In genomic region chr15:62873203-62873602, GRCh38 we compare ENCODE assay signal across 21 cellular contexts.
A peak's percentile ranks its signal among the peaks of the same experiment; 100 is the strongest.
DNase-seq lines count a peak whose midpoint lies in the region; ATAC-seq and TF ChIP-seq lines count a peak whose summit lies in the region.
"Had no signal": no experiment of that assay in that cellular context is flagged by ENCODE, and none has a peak within 500 bp of the region (broad histone marks: within the 10 kb centered on the region; RNA-seq: fewer than 3 reads in every experiment).

No MANE protein-coding gene starts in this region.

- no TSS peak for BruUV-seq in mammary epithelial cell (replicated peaks; lab: Mats Ljungman, UMichigan)

- dilution Hi-C loops in mammary epithelial cell (cut with HindIII; ENCODE audit: low sequenced_read_pairs): no loop called here

- in situ Hi-C loops in mammary epithelial cell (cut with MboI; ENCODE audit: low sequenced_read_pairs in 2 of 2): no loop called here

- TF ChIP-seq EP300 in SK-N-SH (IDR thresholded peaks at IDR 0.05; ENCODE audit: borderline replicate concordance in 1 of 2, low read depth in 1 of 2, low read length in 1 of 2): peak in 1 of 2 experiments; percentile 7; a peak in 1 of 4 replicates

- TF ChIP-seq CTCF in SK-N-SH (IDR thresholded peaks at IDR 0.05) (no peak), fibroblast of villous mesenchyme (IDR thresholded peaks at IDR 0.05; ENCODE audit: insufficient read depth, low read depth, low read length) (no peak), lower leg skin (IDR thresholded peaks at IDR 0.05) (no peak), mammary epithelial cell (conservative IDR thresholded peaks at IDR 0.05 in 1 of 2, IDR thresholded peaks at IDR 0.05 in 1 of 2; ENCODE audit: extremely low read depth in 1 of 2, insufficient read depth in 1 of 2, low read depth in 1 of 2, low read length in 2 of 2) (no peak)

- H3K9ac ChIP-seq in SK-N-SH (no peak overlapping the region), rectal smooth muscle tissue (ENCODE audit: low read length) (no peak overlapping the region), mammary epithelial cell (ENCODE audit: insufficient read depth, low read length) (no peak overlapping the region)
- H3K9ac ChIP-seq: KMS-11 had no signal

- POLR2A ChIA-PET in SK-N-SH (lab: Yijun Ruan, JAX): no interaction called here

- H3F3A ChIP-seq in SK-N-SH (replicated peaks; ENCODE audit: insufficient read depth): peaks cover 10% of the 10 kb centered on the region

- H4K20me1 ChIP-seq in SK-N-SH (ENCODE audit: insufficient read depth) (no peaks in the 10 kb centered on the region), mammary epithelial cell (ENCODE audit: insufficient read depth, low read length) (no peaks in the 10 kb centered on the region)

- TF ChIP-seq RAD21 in SK-N-SH (IDR thresholded peaks at IDR 0.05; ENCODE audit: low read length): no peak

- 83% methylated on average over 4 of the region's 5 CpGs for WGBS in SK-N-SH (ENCODE audit: low lambda C conversion rate)
- 93 to 99% methylated on average over 5 of the region's 5 CpGs for WGBS in lower leg skin, 2 donors
- 98% methylated on average over 5 of the region's 5 CpGs for WGBS in mammary epithelial cell (ENCODE audit: low coverage, missing lambda C conversion rate)

- H3K9me3 ChIP-seq in SK-N-SH (no peaks in the 10 kb centered on the region), mammary epithelial cell (replicated peaks; ENCODE audit: insufficient read depth, low read length) (no peaks in the 10 kb centered on the region)
- H3K9me3 ChIP-seq: Caco-2 had no signal

- CTCF ChIA-PET in SK-N-SH (lab: Yijun Ruan, JAX) (interaction anchor here (0.9 kb wide), 1 partner anchor 175 kb away, joined by 3 read pairs; no protein-coding TSS in a partner anchor), mammary epithelial cell (lab: Charles Lee; ENCODE audit: low non-redundant PET) (no interaction called here)

- H3K36me3 ChIP-seq in SK-N-SH (replicated peaks in 1 of 2; ENCODE audit: control insufficient read depth in 1 of 2, insufficient read depth in 2 of 2, low read length in 1 of 2) (no peaks in the 10 kb centered on the region), rectal smooth muscle tissue (ENCODE audit: control insufficient read depth, insufficient read depth, low read length) (no peaks in the 10 kb centered on the region), mammary epithelial cell (ENCODE audit: insufficient read depth, low read length) (no peaks in the 10 kb centered on the region)

- H2AFZ ChIP-seq in SK-N-SH (ENCODE audit: low read depth) (peak overlapping the region; percentile 10; the same call in 1 of the 2 replicates), mammary epithelial cell (ENCODE audit: low read depth, low read length) (no peak overlapping the region)

- H3K4me3 ChIP-seq in SK-N-SH (ENCODE audit: low read depth in 2 of 2, low read length in 1 of 2) (no peak overlapping the region), fibroblast of villous mesenchyme (ENCODE audit: low read depth, low read length) (no peak overlapping the region), rectal smooth muscle tissue (ENCODE audit: low read length) (no peak overlapping the region), lower leg skin (ENCODE audit: low read depth, poor library complexity, severe bottlenecking) (no peak overlapping the region), mammary epithelial cell (replicated peaks in 1 of 3; ENCODE audit: insufficient read depth in 1 of 3, low read depth in 2 of 3, low read length in 3 of 3) (no peak overlapping the region)

- peak overlapping the region in 1 of 2 experiments; percentile 23; a peak in 1 of 4 replicates for H3K27ac ChIP-seq in SK-N-SH (ENCODE audit: low read depth in 2 of 2, low read length in 1 of 2)
- peak overlapping the region; percentile 95 for H3K27ac ChIP-seq in rectal smooth muscle tissue (ENCODE audit: low read depth, low read length)
- no peak overlapping the region for H3K27ac ChIP-seq in mammary epithelial cell (ENCODE audit: insufficient read depth, low read depth, low read length)
- H3K27ac ChIP-seq: KMS-11 had no signal

- H3K79me2 ChIP-seq in SK-N-SH (ENCODE audit: insufficient read depth): no peaks in the 10 kb centered on the region
- no peaks in the 10 kb centered on the region for H3K79me2 ChIP-seq in mammary epithelial cell (ENCODE audit: insufficient read depth, low read length)

- peak; percentile 51 for DNase-seq in EH (ENCODE audit: low read depth)
- no peak for DNase-seq in SK-N-SH
- peak; percentile 37 for DNase-seq in fibroblast of villous mesenchyme (ENCODE audit: low read depth)
- DNase-seq in lower leg skin (ENCODE audit: low spot score in 2 of 2): no peak
- no peak for DNase-seq in iPS-NIHi7 (ENCODE audit: extremely low spot score)
- no peak for DNase-seq in mammary epithelial cell
- DNase-seq: Caco-2; CD4-positive, alpha-beta T cell; DMS153; HFFc6; MV-4-11; NCI-H1694 treated with DMSO at 0.1 percent for 48 hours; NCI-H2107; NCI-H510A treated with DMSO at 0.1 percent for 48 hours; NCI-H774; OCI-M1; SHP77 treated with DMSO at 0.1 percent for 48 hours had no signal

- H3K4me1 ChIP-seq in SK-N-SH (ENCODE audit: control insufficient read depth in 1 of 2, insufficient read depth in 2 of 2, low read depth in 1 of 2, low read length in 1 of 2) (peaks cover 16 to 31% of the 10 kb centered on the region in 2 experiments), rectal smooth muscle tissue (ENCODE audit: control insufficient read depth, insufficient read depth, low read length) (peaks cover 46% of the 10 kb centered on the region), mammary epithelial cell (ENCODE audit: insufficient read depth, low read length) (no peaks in the 10 kb centered on the region)
- H3K4me1 ChIP-seq: Caco-2 had no signal

- no peak for TF ChIP-seq POLR2A in lower leg skin (IDR thresholded peaks at IDR 0.05)

- intact Hi-C loops in lower leg skin (cut with DNase I; ENCODE audit: low total_unique reads): no loop called here
- intact Hi-C loops in mammary epithelial cell (cut with micrococcal nuclease): no loop called here

- H3K4me2 ChIP-seq in SK-N-SH: 0 out of 2 replicates have a peak overlapping the region, but pooled peaks have one; percentile 19
- no peak overlapping the region for H3K4me2 ChIP-seq in mammary epithelial cell (ENCODE audit: insufficient read depth, low read depth, low read length)
- H3K4me2 ChIP-seq: KMS-11 had no signal

- no peaks in the 10 kb centered on the region for H3K9me2 ChIP-seq in SK-N-SH

- ATAC-seq in activated CD4-positive, CD25-positive, alpha-beta regulatory T cell treated with anti-CD3 and anti-CD28 coated beads, Interleukin-2, amount 50 U/mL, for 24 hours: no peak
- ATAC-seq: HepG2 had no signal

- no peaks in the 10 kb centered on the region for H3K27me3 ChIP-seq in SK-N-SH (ENCODE audit: insufficient read depth)
- no peaks in the 10 kb centered on the region for H3K27me3 ChIP-seq in rectal smooth muscle tissue (ENCODE audit: control insufficient read depth, insufficient read depth, low read length)
- H3K27me3 ChIP-seq in mammary epithelial cell (ENCODE audit: insufficient read depth, low read length): no peaks in the 10 kb centered on the region

TF ChIP-seq in SK-N-SH, 30 proteins besides CTCF, POLR2A, EP300 and RAD21:
- TF ChIP-seq MEF2A (IDR thresholded peaks at IDR 0.05; ENCODE audit: borderline replicate concordance, low read depth) (no peak), ELF1 (IDR thresholded peaks at IDR 0.05) (no peak), MAX (IDR thresholded peaks at IDR 0.05; ENCODE audit: low read depth) (no peak), YY1 (IDR thresholded peaks at IDR 0.05; ENCODE audit: low read depth) (no peak), JUND (IDR thresholded peaks at IDR 0.05) (peak; percentile 18; the same call in 1 of the 2 replicates), USF1 (IDR thresholded peaks at IDR 0.05; ENCODE audit: borderline replicate concordance, low read depth) (no peak), PBX3 (IDR thresholded peaks at IDR 0.05) (peak; percentile 68), TCF12 (IDR thresholded peaks at IDR 0.05) (peak; percentile 67), NFIC (IDR thresholded peaks at IDR 0.05; ENCODE audit: borderline replicate concordance) (0 out of 2 replicates have a peak, but pooled peaks have one; percentile 25), RFX5 (IDR thresholded peaks at IDR 0.05; ENCODE audit: low read length) (no peak)

Comparison
In these comparisons a context has a peak if more than half of its experiments do, and no peak if none do; other contexts are left out.
1. DNase-seq: peak in EH (single experiment) and fibroblast of villous mesenchyme (single experiment); none in SK-N-SH (single experiment), lower leg skin (0 of 2), iPS-NIHi7 (single experiment) and mammary epithelial cell (single experiment).